Comparison of ENCODE assay signal across 8 cellular contexts in genomic region chr5:14664270-14665109, GRCh38. TPM values are rescaled to one million over a fixed set of nuclear protein-coding genes. Genes with fewer than 3 reads are reported as not detected.
A peak's percentile ranks its signal among the peaks of the same experiment; 100 is the strongest.
DNase-seq lines count a peak whose midpoint lies in the region; ATAC-seq lines count a peak whose summit lies in the region.

TSS of gene OTULIN (plus strand) at chr5:14664718. CDS start at chr5:14664826, 108 bp downstream.

- H3K9ac ChIP-seq in HUES64 (ENCODE audit: low read depth, low read length) (peak within 1 kb of the TSS; percentile 42), muscle layer of colon (ENCODE audit: low read length) (peak within 1 kb of the TSS; percentile 59)

- H3K27ac ChIP-seq in HUES64 (ENCODE audit: low read depth, low read length) = no peak within 1 kb of the TSS; the same call in 1 of the 2 replicates
- H3K27ac ChIP-seq in esophagus (ENCODE audit: low read depth in 2 of 2, low read length in 1 of 2) = peak within 1 kb of the TSS; percentile 97 to 99
- peak within 1 kb of the TSS; percentile 94 for H3K27ac ChIP-seq in muscle layer of colon (ENCODE audit: low read depth, low read length)

- ATAC-seq in GM21515 (IDR thresholded peaks at IDR 0.05; ENCODE audit: unreplicated experiment) = peak; percentile 63

- H3K4me3 ChIP-seq in HUES64 (ENCODE audit: low read length) (peak within 1 kb of the TSS; percentile 56), esophagus (ENCODE audit: low read depth in 1 of 2, low read length in 2 of 2) (peak within 1 kb of the TSS; percentile 79 to 89), muscle layer of colon (ENCODE audit: low read depth in 1 of 2, low read length in 2 of 2) (peak within 1 kb of the TSS; percentile 67 to 80)

- H3K36me3 ChIP-seq in HUES64 (ENCODE audit: insufficient read depth, low read length) (peaks cover 5% of the 10 kb centered on the region; the same call in 1 of the 2 replicates), esophagus (ENCODE audit: control insufficient read depth in 2 of 2, insufficient read depth in 2 of 2, low read length in 1 of 2) (peaks cover 3% of the 10 kb centered on the region in 2 donors), muscle layer of colon (ENCODE audit: insufficient read depth, low read length) (peaks cover 6% of the 10 kb centered on the region)

- H3K9me3 ChIP-seq in HUES64 (ENCODE audit: insufficient read depth, low read depth, low read length) = no peaks in the 10 kb centered on the region
- no peaks in the 10 kb centered on the region for H3K9me3 ChIP-seq in esophagus (ENCODE audit: control insufficient read depth in 2 of 2, insufficient read depth in 1 of 2, low read depth in 1 of 2, low read length in 1 of 2)
- H3K9me3 ChIP-seq in muscle layer of colon (ENCODE audit: low read length) = no peaks in the 10 kb centered on the region

- DNase-seq in DMS 273 (lab: John Stamatoyannopoulos, UW; ENCODE audit: unreplicated experiment) (peak; percentile 95), OCI-M1 (lab: John Stamatoyannopoulos, UW) (peak; percentile 93)
- peak; percentile 87 for DNase-seq in activated T-cell treated with anti-CD3 and anti-CD28 coated beads, Interleukin-2, amount 50 U/mL, for 1 hour
- DNase-seq in stimulated activated CD8-positive, alpha-beta memory T cell treated with anti-CD3 and anti-CD28 coated beads, Interleukin-7, amount 100 ng/mL, for 24 hours (ENCODE audit: low read depth) = peak; percentile 71

- H3K27me3 ChIP-seq in HUES64 (ENCODE audit: insufficient read depth, low read length) (peaks cover 30% of the 10 kb centered on the region), esophagus (ENCODE audit: control insufficient read depth in 1 of 2, insufficient read depth in 2 of 2, low read length in 2 of 2) (no peaks in the 10 kb centered on the region), muscle layer of colon (ENCODE audit: control insufficient read depth in 1 of 2, insufficient read depth in 2 of 2, low read length in 2 of 2) (no peaks in the 10 kb centered on the region)

- under 1% methylated on average over 116 of the region's 116 CpGs for WGBS in HUES64
- 0% methylated on average over 114 to 116 of the region's 116 CpGs for WGBS in esophagus, 2 donors

- H3K4me1 ChIP-seq in HUES64 (ENCODE audit: insufficient read depth, low read length) = peaks cover 13% of the 10 kb centered on the region
- peaks cover 4 to 15% of the 10 kb centered on the region in 2 donors for H3K4me1 ChIP-seq in esophagus (ENCODE audit: control insufficient read depth in 2 of 2, insufficient read depth in 2 of 2, low read length in 1 of 2)
- peaks cover 39% of the 10 kb centered on the region for H3K4me1 ChIP-seq in muscle layer of colon (ENCODE audit: insufficient read depth, low read length)

RNA-seq across cellular contexts. Expression of gene OTULIN, which starts in this region (rescaled TPM):
- polyA plus RNA-seq in HUES64 (2013, experiment 1 of 2) = 18.1 TPM
- 15.8 TPM for polyA plus RNA-seq in HUES64 (2013, experiment 2 of 2)
- polyA plus RNA-seq in esophagus = 1 to 10 TPM; 5.7 to 6.2 TPM
